In genomic region chr7:148867571-148868377, GRCh38 we compare ENCODE assay signal across 13 cellular contexts. TPM values are rescaled to one million over a fixed set of nuclear protein-coding genes. Genes with fewer than 3 reads are reported as not detected.
DNase-seq lines count a peak whose midpoint lies in the region; ATAC-seq and TF ChIP-seq lines count a peak whose summit lies in the region.
"Had no signal": no experiment of that assay in that cellular context is flagged by ENCODE, and none has a peak within 500 bp of the region (broad histone marks: within the 10 kb centered on the region; RNA-seq: fewer than 3 reads in every experiment).

No MANE protein-coding gene starts in this region.

- TF ChIP-seq CTCF in activated B cell treated with CpG ODN at 0.5 μM for 24 hours (IDR thresholded peaks at IDR 0.05), result no peak

- peak overlapping the region; percentile 46 for H3K27ac Mint-ChIP-seq in activated naive CD8-positive, alpha-beta T cell
- no peak overlapping the region for H3K27ac Mint-ChIP-seq in activated naive CD8-positive, alpha-beta T cell treated with anti-CD3 and anti-CD28 coated beads for 36 hours
- H3K27ac Mint-ChIP-seq in activated B cell treated with CpG ODN at 0.5 μM for 24 hours, result peak overlapping the region; percentile 54
- peak overlapping the region; percentile 83 for H3K27ac Mint-ChIP-seq in stimulated activated naive B cell treated with anti-CD40 and anti-IgM and Interleukin-4, amounts not matched to agents 10 μg/mL and 1 μg/mL and 100 μg/mL, for 72 hours

- ATAC-seq in activated B cell treated with CpG ODN at 0.5 μM for 24 hours (ENCODE audit: low read depth) (no peak), GM21423 (IDR thresholded peaks at IDR 0.05; ENCODE audit: unreplicated experiment) (no peak)
- ATAC-seq in stimulated activated naive B cell treated with anti-CD40 and anti-IgM and Interleukin-4, amounts not matched to agents 10 μg/mL and 1 μg/mL and 100 μg/mL, for 72 hours (replicated peaks), result peak in 1 of 2 donors; percentile 33
- ATAC-seq: activated CD4-positive, CD25-positive, alpha-beta regulatory T cell treated with anti-CD3 and anti-CD28 coated beads, Interleukin-2, amount 50 U/mL, for 24 hours had no signal

- H3K36me3 Mint-ChIP-seq in activated naive CD8-positive, alpha-beta T cell, result peaks cover 16% of the 10 kb centered on the region
- H3K36me3 Mint-ChIP-seq in activated naive CD8-positive, alpha-beta T cell treated with anti-CD3 and anti-CD28 coated beads for 36 hours, result peaks cover 35% of the 10 kb centered on the region
- H3K36me3 Mint-ChIP-seq in activated B cell treated with CpG ODN at 0.5 μM for 24 hours (ENCODE audit: low read depth), result peaks cover 4% of the 10 kb centered on the region
- H3K36me3 Mint-ChIP-seq in stimulated activated naive B cell treated with anti-CD40 and anti-IgM and Interleukin-4, amounts not matched to agents 10 μg/mL and 1 μg/mL and 100 μg/mL, for 72 hours, result peaks cover 17 to 30% of the 10 kb centered on the region in 2 donors

- no peaks in the 10 kb centered on the region for H3K27me3 Mint-ChIP-seq in activated naive CD8-positive, alpha-beta T cell
- H3K27me3 Mint-ChIP-seq in activated naive CD8-positive, alpha-beta T cell treated with anti-CD3 and anti-CD28 coated beads for 36 hours, result no peaks in the 10 kb centered on the region
- H3K27me3 Mint-ChIP-seq in activated B cell treated with CpG ODN at 0.5 μM for 24 hours, result no peaks in the 10 kb centered on the region
- H3K27me3 Mint-ChIP-seq in stimulated activated naive B cell treated with anti-CD40 and anti-IgM and Interleukin-4, amounts not matched to agents 10 μg/mL and 1 μg/mL and 100 μg/mL, for 72 hours, result no peaks in the 10 kb centered on the region

- peaks cover 49% of the 10 kb centered on the region for H3K4me1 Mint-ChIP-seq in activated naive CD8-positive, alpha-beta T cell (ENCODE audit: low read depth)
- H3K4me1 Mint-ChIP-seq in activated naive CD8-positive, alpha-beta T cell treated with anti-CD3 and anti-CD28 coated beads for 36 hours, result peaks cover 48% of the 10 kb centered on the region
- peaks cover 32% of the 10 kb centered on the region for H3K4me1 Mint-ChIP-seq in activated B cell treated with CpG ODN at 0.5 μM for 24 hours
- H3K4me1 Mint-ChIP-seq in stimulated activated naive B cell treated with anti-CD40 and anti-IgM and Interleukin-4, amounts not matched to agents 10 μg/mL and 1 μg/mL and 100 μg/mL, for 72 hours, result peaks cover 18 to 31% of the 10 kb centered on the region in 2 donors

- intact Hi-C loops in activated B cell treated with CpG ODN at 0.5 μM for 24 hours (cut with micrococcal nuclease), result loop anchor here (2.0 kb wide), 1 partner anchor 17 kb away; the partner anchor contains the start of gene EZH2

- DNase-seq in activated naive CD8-positive, alpha-beta T cell treated with anti-CD3 and anti-CD28 coated beads for 36 hours, result no peak
- DNase-seq in MV-4-11 (lab: John Stamatoyannopoulos, UW) (peak; percentile 73), activated B cell treated with CpG ODN at 0.5 μM for 24 hours (no peak), HEK293T (ENCODE audit: extremely low spot score) (no peak), COR-L47 (lab: John Stamatoyannopoulos, UW) (no peak)
- DNase-seq in stimulated activated naive B cell treated with anti-CD40 and anti-IgM and Interleukin-4, amounts not matched to agents 10 μg/mL and 1 μg/mL and 100 μg/mL, for 72 hours, result no peak
- DNase-seq: NCI-H1694 treated with DMSO at 0.1 percent for 48 hours; NCI-H226; SHP77 treated with DMSO at 0.1 percent for 48 hours; stimulated activated CD4-positive, alpha-beta T cell treated with anti-CD3 and anti-CD28 coated beads, Interleukin-2, amount 100 ng/mL, for 24 hours had no signal

- H3K9me3 Mint-ChIP-seq in activated naive CD8-positive, alpha-beta T cell (ENCODE audit: low read depth), result peaks cover 7% of the 10 kb centered on the region
- H3K9me3 Mint-ChIP-seq in activated naive CD8-positive, alpha-beta T cell treated with anti-CD3 and anti-CD28 coated beads for 36 hours, result peaks cover 10% of the 10 kb centered on the region
- H3K9me3 Mint-ChIP-seq in activated B cell treated with CpG ODN at 0.5 μM for 24 hours, result peaks cover 10% of the 10 kb centered on the region
- peaks cover 10% of the 10 kb centered on the region in 2 donors for H3K9me3 Mint-ChIP-seq in stimulated activated naive B cell treated with anti-CD40 and anti-IgM and Interleukin-4, amounts not matched to agents 10 μg/mL and 1 μg/mL and 100 μg/mL, for 72 hours

- CTCF ChIA-PET in activated B cell treated with CpG ODN at 0.5 μM for 24 hours (lab: Charles Lee), result no interaction called here
- CTCF ChIA-PET in HEK293T (lab: Yijun Ruan, JAX), result no interaction called here

- H3K4me3 Mint-ChIP-seq in activated naive CD8-positive, alpha-beta T cell, result no peak overlapping the region
- H3K4me3 Mint-ChIP-seq in activated naive CD8-positive, alpha-beta T cell treated with anti-CD3 and anti-CD28 coated beads for 36 hours, result no peak overlapping the region
- H3K4me3 Mint-ChIP-seq in activated B cell treated with CpG ODN at 0.5 μM for 24 hours, result no peak overlapping the region
- H3K4me3 Mint-ChIP-seq in stimulated activated naive B cell treated with anti-CD40 and anti-IgM and Interleukin-4, amounts not matched to agents 10 μg/mL and 1 μg/mL and 100 μg/mL, for 72 hours, result no peak overlapping the region

- POLR2A ChIA-PET in activated B cell treated with CpG ODN at 0.5 μM for 24 hours (lab: Charles Lee) (no interaction called here), HEK293T (lab: Yijun Ruan, JAX) (interaction anchor here (0.8 kb wide), 1 partner anchor 15 kb away, joined by 3 read pairs; no protein-coding TSS in a partner anchor)

TF ChIP-seq in HEK293T, 16 proteins besides CTCF, POLR2A, EP300 and RAD21:
- no peak for TF ChIP-seq ARNT (IDR thresholded peaks at IDR 0.05)
- no peak for TF ChIP-seq ZNF384 (IDR thresholded peaks at IDR 0.05)
- no peak for TF ChIP-seq ELF4 (IDR thresholded peaks at IDR 0.05)
- no peak for TF ChIP-seq FOXK2 (IDR thresholded peaks at IDR 0.05)
- no peak for TF ChIP-seq NFRKB (IDR thresholded peaks at IDR 0.05)
- no peak for TF ChIP-seq FOXM1 (IDR thresholded peaks at IDR 0.05; ENCODE audit: borderline replicate concordance)
- TF ChIP-seq CTBP1 (IDR thresholded peaks at IDR 0.05; ENCODE audit: borderline replicate concordance), result no peak
- no peak for TF ChIP-seq HDGF (IDR thresholded peaks at IDR 0.05; ENCODE audit: borderline replicate concordance)
- TF ChIP-seq LEF1 (IDR thresholded peaks at IDR 0.05; ENCODE audit: borderline replicate concordance), result no peak
- TF ChIP-seq BHLHE40 (IDR thresholded peaks at IDR 0.05; ENCODE audit: borderline replicate concordance), result no peak
- TF ChIP-seq SUZ12 (IDR thresholded peaks at IDR 0.05), result no peak
- no peak for TF ChIP-seq FOXA1 (IDR thresholded peaks at IDR 0.05)

RNA-seq across cellular contexts. Expression of gene EZH2, which starts 16.3 kb away (rescaled TPM):
- 100 to 1,000 TPM; 109 to 111 TPM for total RNA-seq in activated naive CD8-positive, alpha-beta T cell treated with anti-CD3 and anti-CD28 coated beads for 36 hours
- total RNA-seq in activated B cell treated with CpG ODN at 0.5 μM for 24 hours, result 17.6 and 19.6 TPM in 2 replicates
